ENCODE assay signal across 8 cellular contexts in the genomic region with DNA sequence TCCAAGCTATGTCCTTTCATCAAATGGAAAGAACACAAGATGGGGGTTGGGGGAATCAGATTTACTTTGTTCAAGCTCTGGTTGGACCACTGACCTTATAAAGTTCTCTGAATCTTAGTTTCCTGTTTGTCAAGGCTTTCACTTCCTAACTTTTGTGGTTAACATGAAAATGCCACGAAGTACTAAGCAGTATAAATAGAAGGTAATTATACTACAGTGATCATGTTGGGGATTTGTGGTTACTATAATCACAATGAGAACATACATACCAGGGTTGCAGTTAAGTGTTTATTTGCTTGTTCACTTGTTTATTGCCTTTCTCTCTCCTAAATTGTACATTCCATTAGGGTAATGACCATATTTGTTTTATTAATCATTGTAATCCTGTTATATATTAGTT. TPM values are rescaled to one million over a fixed set of nuclear protein-coding genes. Genes with fewer than 3 reads are reported as not detected.
DNase-seq lines count a peak whose midpoint lies in the region; ATAC-seq and TF ChIP-seq lines count a peak whose summit lies in the region.
"Had no signal": no experiment of that assay in that cellular context is flagged by ENCODE, and none has a peak within 500 bp of the region (broad histone marks: within the 10 kb centered on the region; RNA-seq: fewer than 3 reads in every experiment).

No MANE protein-coding gene starts in this region.

- peak overlapping the region; percentile 3 to 71 (median 45) for H3K27ac Mint-ChIP-seq in nephron

- H3K27ac ChIP-seq in heart right ventricle, result no peak overlapping the region
- H3K27ac ChIP-seq: neutrophil had no signal

- H3K27me3 ChIP-seq in heart right ventricle, result no peaks in the 10 kb centered on the region
- H3K27me3 ChIP-seq: neutrophil had no signal

- peak; percentile 92 for DNase-seq in SK-MEL-5 (ENCODE audit: low read depth, low spot score)
- DNase-seq in heart right ventricle, result no peak
- DNase-seq in DMS 273 (lab: John Stamatoyannopoulos, UW; ENCODE audit: unreplicated experiment), result no peak
- DNase-seq in hepatic stellate cell (ENCODE audit: low spot score), result no peak

- H3K4me1 ChIP-seq in heart right ventricle, result peaks cover 0 to 23% (median under 1%) of the 10 kb centered on the region in 9 donors

- no peak overlapping the region for H3K4me3 Mint-ChIP-seq in nephron

- no peaks in the 10 kb centered on the region for H3K36me3 Mint-ChIP-seq in nephron (ENCODE audit: low read depth)

- H3K4me3 ChIP-seq in heart right ventricle, result no peak overlapping the region

- no peaks in the 10 kb centered on the region for H3K27me3 Mint-ChIP-seq in nephron (ENCODE audit: low read depth)

- H3K9me3 ChIP-seq in heart right ventricle, result no peaks in the 10 kb centered on the region
- H3K9me3 ChIP-seq: neutrophil had no signal

- 47 to 53% methylated on average over 1 of the region's 1 CpG for WGBS in heart right ventricle, 2 donors

- H3K36me3 ChIP-seq in heart right ventricle, result no peaks in the 10 kb centered on the region
- H3K36me3 ChIP-seq: neutrophil had no signal

- peak; percentile 93 for ATAC-seq in GM19351 (IDR thresholded peaks at IDR 0.05; ENCODE audit: unreplicated experiment)
- ATAC-seq in HG03064 (IDR thresholded peaks at IDR 0.05; ENCODE audit: low read depth, unreplicated experiment), result peak; percentile 92
- no peak for ATAC-seq in heart right ventricle

- intact Hi-C loops in heart right ventricle (cut with DNase I), result no loop called here

- no peaks in the 10 kb centered on the region for H3K9me3 Mint-ChIP-seq in nephron

- TF ChIP-seq CTCF in nephron (IDR thresholded peaks at IDR 0.05; ENCODE audit: unreplicated experiment in 3 of 3) (no peak), heart right ventricle (IDR thresholded peaks at IDR 0.05) (no peak)

- in situ Hi-C loops in SK-MEL-5 (cut with HindIII; ENCODE audit: low pct_unique_long_range_greater_than_20kb, low sequenced_read_pairs), result no loop called here

- H3K4me1 Mint-ChIP-seq in nephron, result peaks cover 29% of the 10 kb centered on the region

RNA-seq across cellular contexts. Expression of a gene that starts 53.2 kb away (rescaled TPM):
- 49.9 and 59.2 TPM in 2 replicates for total RNA-seq in SK-MEL-5 (2014; rRNA removed; shearing (Covaris generic))
- polyA plus RNA-seq in SK-MEL-5 (2015; cell fraction: cytosol; rRNA removed), result 114 and 158 TPM in 2 replicates
- 145 and 146 TPM in 2 replicates for polyA plus RNA-seq in SK-MEL-5 (2015; cell fraction: nucleus; rRNA removed)
- 10 to 100 TPM; 21.6 to 61.7 (median 37.4) TPM for total RNA-seq in heart right ventricle
- polyA plus RNA-seq in heart right ventricle, result 10 to 100 TPM; 30.2 to 42.2 TPM

Comparison
In these comparisons a context has a peak if more than half of its experiments do, and no peak if none do; other contexts are left out.
1. ATAC-seq: peak in GM19351 (single experiment) and HG03064 (single experiment); none in heart right ventricle (0 of 8).